1 cellular context compared by ENCODE assay signal in the genomic region with DNA sequence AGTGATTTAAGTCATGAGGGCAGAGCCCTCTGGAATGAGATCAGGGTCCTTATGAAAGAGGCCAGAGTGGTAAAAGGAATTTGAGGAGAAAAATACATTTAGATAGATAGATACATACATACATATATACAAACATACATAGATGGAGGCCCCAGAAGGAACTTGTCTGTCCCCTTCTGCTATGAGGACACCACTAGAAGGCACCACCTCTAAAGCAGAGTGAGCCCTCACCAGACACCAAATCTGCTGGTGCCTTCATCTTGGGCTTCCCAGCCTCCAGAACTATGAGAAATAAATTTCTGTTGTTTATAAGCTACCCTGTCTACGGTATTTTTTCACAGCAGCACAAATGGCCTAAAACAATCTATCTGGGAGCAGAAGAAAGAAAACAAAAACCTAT.
TF ChIP-seq lines count a peak whose summit lies in the region.

No MANE protein-coding gene starts in this region.

TF ChIP-seq in WTC11, 78 proteins besides CTCF, POLR2A, EP300 and RAD21 (continued from another document):
- TF ChIP-seq, protein P1, sequence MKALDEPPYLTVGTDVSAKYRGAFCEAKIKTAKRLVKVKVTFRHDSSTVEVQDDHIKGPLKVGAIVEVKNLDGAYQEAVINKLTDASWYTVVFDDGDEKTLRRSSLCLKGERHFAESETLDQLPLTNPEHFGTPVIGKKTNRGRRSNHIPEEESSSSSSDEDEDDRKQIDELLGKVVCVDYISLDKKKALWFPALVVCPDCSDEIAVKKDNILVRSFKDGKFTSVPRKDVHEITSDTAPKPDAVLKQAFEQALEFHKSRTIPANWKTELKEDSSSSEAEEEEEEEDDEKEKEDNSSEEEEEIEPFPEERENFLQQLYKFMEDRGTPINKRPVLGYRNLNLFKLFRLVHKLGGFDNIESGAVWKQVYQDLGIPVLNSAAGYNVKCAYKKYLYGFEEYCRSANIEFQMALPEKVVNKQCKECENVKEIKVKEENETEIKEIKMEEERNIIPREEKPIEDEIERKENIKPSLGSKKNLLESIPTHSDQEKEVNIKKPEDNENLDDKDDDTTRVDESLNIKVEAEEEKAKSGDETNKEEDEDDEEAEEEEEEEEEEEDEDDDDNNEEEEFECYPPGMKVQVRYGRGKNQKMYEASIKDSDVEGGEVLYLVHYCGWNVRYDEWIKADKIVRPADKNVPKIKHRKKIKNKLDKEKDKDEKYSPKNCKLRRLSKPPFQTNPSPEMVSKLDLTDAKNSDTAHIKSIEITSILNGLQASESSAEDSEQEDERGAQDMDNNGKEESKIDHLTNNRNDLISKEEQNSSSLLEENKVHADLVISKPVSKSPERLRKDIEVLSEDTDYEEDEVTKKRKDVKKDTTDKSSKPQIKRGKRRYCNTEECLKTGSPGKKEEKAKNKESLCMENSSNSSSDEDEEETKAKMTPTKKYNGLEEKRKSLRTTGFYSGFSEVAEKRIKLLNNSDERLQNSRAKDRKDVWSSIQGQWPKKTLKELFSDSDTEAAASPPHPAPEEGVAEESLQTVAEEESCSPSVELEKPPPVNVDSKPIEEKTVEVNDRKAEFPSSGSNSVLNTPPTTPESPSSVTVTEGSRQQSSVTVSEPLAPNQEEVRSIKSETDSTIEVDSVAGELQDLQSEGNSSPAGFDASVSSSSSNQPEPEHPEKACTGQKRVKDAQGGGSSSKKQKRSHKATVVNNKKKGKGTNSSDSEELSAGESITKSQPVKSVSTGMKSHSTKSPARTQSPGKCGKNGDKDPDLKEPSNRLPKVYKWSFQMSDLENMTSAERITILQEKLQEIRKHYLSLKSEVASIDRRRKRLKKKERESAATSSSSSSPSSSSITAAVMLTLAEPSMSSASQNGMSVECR (CRISPR knock-in tag; IDR thresholded peaks at IDR 0.05; ENCODE audit: borderline replicate concordance), result no peak
- TF ChIP-seq, protein P2, sequence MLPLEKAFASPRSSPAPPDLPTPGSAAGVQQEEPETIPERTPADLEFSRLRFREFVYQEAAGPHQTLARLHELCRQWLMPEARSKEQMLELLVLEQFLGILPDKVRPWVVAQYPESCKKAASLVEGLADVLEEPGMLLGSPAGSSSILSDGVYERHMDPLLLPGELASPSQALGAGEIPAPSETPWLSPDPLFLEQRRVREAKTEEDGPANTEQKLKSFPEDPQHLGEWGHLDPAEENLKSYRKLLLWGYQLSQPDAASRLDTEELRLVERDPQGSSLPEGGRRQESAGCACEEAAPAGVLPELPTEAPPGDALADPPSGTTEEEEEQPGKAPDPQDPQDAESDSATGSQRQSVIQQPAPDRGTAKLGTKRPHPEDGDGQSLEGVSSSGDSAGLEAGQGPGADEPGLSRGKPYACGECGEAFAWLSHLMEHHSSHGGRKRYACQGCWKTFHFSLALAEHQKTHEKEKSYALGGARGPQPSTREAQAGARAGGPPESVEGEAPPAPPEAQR (CRISPR knock-in tag; IDR thresholded peaks at IDR 0.05), result no peak
